In genomic region chr12:131753757-131754156, GRCh38 we compare ENCODE assay signal across 20 cellular contexts. TPM values are rescaled to one million over a fixed set of nuclear protein-coding genes. Genes with fewer than 3 reads are reported as not detected.
DNase-seq lines count a peak whose midpoint lies in the region; ATAC-seq, FAIRE-seq and TF ChIP-seq lines count a peak whose summit lies in the region.
"Had no signal": no experiment of that assay in that cellular context is flagged by ENCODE, and none has a peak within 500 bp of the region (broad histone marks: within the 10 kb centered on the region; RNA-seq: fewer than 3 reads in every experiment).

No MANE protein-coding gene starts in this region.

- H3K36me3 ChIP-seq in GM23338 (ENCODE audit: insufficient read depth) (peaks cover 50% of the 10 kb centered on the region), K562 (ENCODE audit: control insufficient read depth, insufficient read depth, low read length) (peaks cover 95% of the 10 kb centered on the region), endodermal cell (ENCODE audit: control insufficient read depth, insufficient read depth, low read length) (peaks cover 95% of the 10 kb centered on the region), body of pancreas (replicated peaks in 1 of 2; ENCODE audit: insufficient read depth in 1 of 2, low read depth in 2 of 2) (peaks cover 12 to 49% of the 10 kb centered on the region in 2 donors), Caco-2 (ENCODE audit: control insufficient read depth, insufficient read depth, low read length) (peaks cover 4% of the 10 kb centered on the region)

- H3K4me1 ChIP-seq in GM23338 (ENCODE audit: insufficient read depth) = peaks cover 9% of the 10 kb centered on the region
- peaks cover 0 to 4% of the 10 kb centered on the region in 2 experiments; a peak in 1 of 5 replicates for H3K4me1 ChIP-seq in K562 (replicated peaks in 1 of 2; ENCODE audit: control insufficient read depth in 2 of 2, insufficient read depth in 2 of 2, low read length in 2 of 2)
- no peaks in the 10 kb centered on the region for H3K4me1 ChIP-seq in endodermal cell (ENCODE audit: control insufficient read depth, insufficient read depth, low read length)
- no peaks in the 10 kb centered on the region for H3K4me1 ChIP-seq in body of pancreas
- no peaks in the 10 kb centered on the region for H3K4me1 ChIP-seq in Caco-2

- intact Hi-C loops in K562 (cut with micrococcal nuclease) (no loop called here), body of pancreas (cut with DNase I) (no loop called here), Caco-2 (cut with micrococcal nuclease; ENCODE audit: unreplicated experiment) (no loop called here)
- intact Hi-C loops in activated CD4-positive, alpha-beta memory T cell treated with anti-CD3 and anti-CD28 coated beads for 36 hours (cut with micrococcal nuclease) = loop anchor here (10.0 kb wide), 1 partner anchor 261 kb away; no protein-coding TSS in a partner anchor

- H3K4me2 ChIP-seq in GM23338 (no peak overlapping the region), K562 (ENCODE audit: insufficient read depth, low read length) (no peak overlapping the region)

- POLR2A ChIA-PET in K562 (lab: Yijun Ruan, JAX) (interaction anchor here (0.6 kb wide), 1 partner anchor 22 kb away, joined by 4 read pairs; no protein-coding TSS in a partner anchor), Caco-2 (lab: Charles Lee) (no interaction called here), HEK293T (lab: Yijun Ruan, JAX) (no interaction called here)
- POLR2A ChIA-PET in activated CD4-positive, alpha-beta memory T cell treated with anti-CD3 and anti-CD28 coated beads for 36 hours (lab: Charles Lee) = interaction anchor here (0.5 kb wide), 1 partner anchor 12 kb away, joined by 3 read pairs; no protein-coding TSS in a partner anchor

- H3K4me3 ChIP-seq in GM23338 (no peak overlapping the region), K562 (no peak overlapping the region), endodermal cell (ENCODE audit: low read length) (no peak overlapping the region), body of pancreas (no peak overlapping the region), Caco-2 (ENCODE audit: low read depth, low read length) (no peak overlapping the region)
- H3K4me3 ChIP-seq: GM12878 had no signal

- H3K4me3 Mint-ChIP-seq in GM23338 (no peak overlapping the region), endodermal cell (no peak overlapping the region), Caco-2 (ENCODE audit: unreplicated experiment) (no peak overlapping the region)
- H3K4me3 Mint-ChIP-seq in activated CD4-positive, alpha-beta memory T cell treated with anti-CD3 and anti-CD28 coated beads for 36 hours = no peak overlapping the region
- H3K4me3 Mint-ChIP-seq: HFFc6 had no signal

- WGBS in K562 (ENCODE audit: insufficient coverage, low coverage, missing lambda C conversion rate) = 87% methylated on average over 7 of the region's 8 CpGs
- WGBS in endodermal cell (ENCODE audit: insufficient coverage in 1 of 2, insufficient read length in 1 of 2), 2 experiments = 98 to 100% methylated on average over 7 to 8 of the region's 8 CpGs
- 95 to 96% methylated on average over 8 of the region's 8 CpGs for WGBS in body of pancreas, 2 donors

- H3K9ac ChIP-seq in K562 (ENCODE audit: insufficient read depth in 1 of 2, low read depth in 2 of 2, low read length in 2 of 2) (no peak overlapping the region), endodermal cell (ENCODE audit: extremely low read depth, low read length, poor library complexity, severe bottlenecking) (no peak overlapping the region)

- peaks cover 76% of the 10 kb centered on the region for H3K36me3 Mint-ChIP-seq in GM23338 (ENCODE audit: low read depth)
- peaks cover 85% of the 10 kb centered on the region for H3K36me3 Mint-ChIP-seq in endodermal cell (ENCODE audit: low read depth)
- peaks cover 53% of the 10 kb centered on the region for H3K36me3 Mint-ChIP-seq in Caco-2 (ENCODE audit: insufficient read depth, unreplicated experiment)
- peaks cover 52% of the 10 kb centered on the region for H3K36me3 Mint-ChIP-seq in activated CD4-positive, alpha-beta memory T cell treated with anti-CD3 and anti-CD28 coated beads for 36 hours

- H3K9me3 Mint-ChIP-seq in GM23338 (no peaks in the 10 kb centered on the region), endodermal cell (peaks cover 3% of the 10 kb centered on the region), Caco-2 (ENCODE audit: unreplicated experiment) (no peaks in the 10 kb centered on the region)
- no peaks in the 10 kb centered on the region for H3K9me3 Mint-ChIP-seq in activated CD4-positive, alpha-beta memory T cell treated with anti-CD3 and anti-CD28 coated beads for 36 hours
- H3K9me3 Mint-ChIP-seq: HFFc6 had no signal

- H3K4me1 Mint-ChIP-seq in GM23338 (peaks cover 37% of the 10 kb centered on the region), endodermal cell (no peaks in the 10 kb centered on the region), Caco-2 (ENCODE audit: low read depth, unreplicated experiment) (no peaks in the 10 kb centered on the region)
- H3K4me1 Mint-ChIP-seq in activated CD4-positive, alpha-beta memory T cell treated with anti-CD3 and anti-CD28 coated beads for 36 hours (ENCODE audit: low read depth) = no peaks in the 10 kb centered on the region

- TF ChIP-seq RAD21 in K562 (CRISPR knock-in tag; conservative IDR thresholded peaks at IDR 0.05 in 1 of 2, IDR thresholded peaks at IDR 0.05 in 1 of 2) = no peak

- no peak; the same call in 2 of the 3 replicates for ATAC-seq in GM23338
- ATAC-seq in K562 = no peak
- ATAC-seq in body of pancreas = no peak
- ATAC-seq: GM12878, HCT116 had no signal

- H3K9me1 ChIP-seq in K562 (ENCODE audit: control insufficient read depth, insufficient read depth, low read length) = no peaks in the 10 kb centered on the region

- H3K79me2 ChIP-seq in GM23338 (replicated peaks; ENCODE audit: insufficient read depth) (peaks cover 15% of the 10 kb centered on the region; the same call in 1 of the 2 replicates), K562 (ENCODE audit: control insufficient read depth, insufficient read depth, low read length) (no peaks in the 10 kb centered on the region)

- H3F3A ChIP-seq in GM23338 (replicated peaks; ENCODE audit: low read depth) = peaks cover 11% of the 10 kb centered on the region; the same call in 1 of the 2 replicates

- H4K20me1 ChIP-seq in GM23338 (replicated peaks; ENCODE audit: insufficient read depth) (peaks cover 6% of the 10 kb centered on the region), K562 (replicated peaks; ENCODE audit: control insufficient read depth, insufficient read depth, low read length) (no peaks in the 10 kb centered on the region)

- TF ChIP-seq CTCF in GM12872 (IDR thresholded peaks at IDR 0.05; ENCODE audit: insufficient read depth, low read depth, low read length) = 0 out of 3 replicates have a peak, but pooled peaks have one; percentile 2
- TF ChIP-seq CTCF in GM23338 (conservative IDR thresholded peaks at IDR 0.05; ENCODE audit: low read depth in 2 of 2) = no peak
- TF ChIP-seq CTCF in K562 (IDR thresholded peaks at IDR 0.05 in 2 of 3, conservative IDR thresholded peaks at IDR 0.05 in 1 of 3; ENCODE audit: insufficient read depth in 2 of 3, low read depth in 1 of 3, low read length in 3 of 3) = no peak
- TF ChIP-seq CTCF in endodermal cell (conservative IDR thresholded peaks at IDR 0.05) = peak; percentile 18
- TF ChIP-seq CTCF in body of pancreas (IDR thresholded peaks at IDR 0.05) = no peak
- no peak for TF ChIP-seq CTCF in Caco-2 (IDR thresholded peaks at IDR 0.05; ENCODE audit: insufficient read depth in 1 of 2, low read depth in 1 of 2, low read length in 1 of 2, severe bottlenecking in 1 of 2, unreplicated experiment in 1 of 2)

- no peaks in the 10 kb centered on the region for H3K9me2 ChIP-seq in GM23338 (ENCODE audit: insufficient read depth)

- H3K27me3 ChIP-seq in GM23338 (ENCODE audit: insufficient read depth) (no peaks in the 10 kb centered on the region), K562 (ENCODE audit: control insufficient read depth in 2 of 2, insufficient read depth in 2 of 2, low read length in 2 of 2) (no peaks in the 10 kb centered on the region), endodermal cell (ENCODE audit: control insufficient read depth, insufficient read depth, low read length, poor library complexity, severe bottlenecking) (no peaks in the 10 kb centered on the region), body of pancreas (no peaks in the 10 kb centered on the region), Caco-2 (replicated peaks; ENCODE audit: control insufficient read depth, insufficient read depth, low read length) (no peaks in the 10 kb centered on the region)

- FAIRE-seq in K562 (lab: Jason Lieb, UNC) = no peak
- FAIRE-seq: G401.6, GM12878, GM19239 had no signal

- H3K27ac ChIP-seq in GM23338 (ENCODE audit: low read depth) (peak overlapping the region; percentile 72; the same call in 1 of the 2 replicates), K562 (ENCODE audit: extremely low read depth, low read depth, low read length) (no peak overlapping the region), endodermal cell (ENCODE audit: low read depth, low read length) (no peak overlapping the region), body of pancreas (no peak overlapping the region)

- TF ChIP-seq POLR2A in K562 (conservative IDR thresholded peaks at IDR 0.05) (no peak), body of pancreas (IDR thresholded peaks at IDR 0.05) (no peak)

- in situ Hi-C loops in K562 (cut with MboI) = no loop called here

- BruUV-seq in K562 (replicated peaks; lab: Mats Ljungman, UMichigan) (no TSS peak), Caco-2 (replicated peaks; lab: Mats Ljungman, UMichigan) (no TSS peak)

- peaks cover 11% of the 10 kb centered on the region for H3K27me3 Mint-ChIP-seq in GM23338 (ENCODE audit: insufficient read depth, low read depth, poor library complexity)
- no peaks in the 10 kb centered on the region for H3K27me3 Mint-ChIP-seq in endodermal cell (ENCODE audit: insufficient read depth)
- H3K27me3 Mint-ChIP-seq in Caco-2 (ENCODE audit: insufficient read depth, unreplicated experiment) = no peaks in the 10 kb centered on the region
- H3K27me3 Mint-ChIP-seq in activated CD4-positive, alpha-beta memory T cell treated with anti-CD3 and anti-CD28 coated beads for 36 hours = no peaks in the 10 kb centered on the region
- H3K27me3 Mint-ChIP-seq: CD4-positive, alpha-beta memory T cell had no signal

- H3K27ac Mint-ChIP-seq in GM23338 (peak overlapping the region; percentile 42; the same call in 1 of the 2 replicates), endodermal cell (no peak overlapping the region), Caco-2 (ENCODE audit: unreplicated experiment) (no peak overlapping the region)
- no peak overlapping the region for H3K27ac Mint-ChIP-seq in activated CD4-positive, alpha-beta memory T cell treated with anti-CD3 and anti-CD28 coated beads for 36 hours
- H3K27ac Mint-ChIP-seq: CD4-positive, alpha-beta memory T cell; HFFc6 had no signal

- TF ChIP-seq EP300 in K562 (IDR thresholded peaks at IDR 0.05; ENCODE audit: low read length) = no peak

- CTCF ChIA-PET in K562 (lab: Yijun Ruan, JAX; ENCODE audit: low intra/inter-chr PET ratio) = interaction anchor here (0.6 kb wide), 1 partner anchor 78 kb away, joined by 3 read pairs; no protein-coding TSS in a partner anchor
- CTCF ChIA-PET in Caco-2 (lab: Charles Lee) = interaction anchor here (0.5 kb wide), 1 partner anchor 51 kb away, joined by 4 read pairs; no protein-coding TSS in a partner anchor
- CTCF ChIA-PET in activated CD4-positive, alpha-beta memory T cell treated with anti-CD3 and anti-CD28 coated beads for 36 hours (lab: Charles Lee) = interaction anchor here (2.1 kb wide), 1 partner anchor 16 kb away, joined by 19 read pairs; no protein-coding TSS in a partner anchor
- CTCF ChIA-PET in HEK293T (lab: Yijun Ruan, JAX) = no interaction called here

- H2AFZ ChIP-seq in GM23338 = no peak overlapping the region
- H2AFZ ChIP-seq in K562 (ENCODE audit: low read depth, low read length) = no peak overlapping the region

- H3K9me3 ChIP-seq in K562 (replicated peaks; ENCODE audit: control insufficient read depth, insufficient read depth, low read depth, low read length) (no peaks in the 10 kb centered on the region), endodermal cell (ENCODE audit: control insufficient read depth, low read length) (peaks cover 13% of the 10 kb centered on the region), body of pancreas (no peaks in the 10 kb centered on the region), Caco-2 (no peaks in the 10 kb centered on the region)

- DNase-seq in GM23338 (ENCODE audit: low spot score) (no peak), K562 (ENCODE audit: extremely low read depth in 1 of 4, low spot score in 3 of 4) (no peak), endodermal cell (peak; percentile 44), body of pancreas (no peak), Caco-2 (no peak), HEK293T (ENCODE audit: extremely low spot score) (no peak)
- no peak for DNase-seq in activated CD4-positive, alpha-beta memory T cell treated with anti-CD3 and anti-CD28 coated beads for 36 hours
- DNase-seq: C1 segment of cervical spinal cord; CD4-positive, alpha-beta memory T cell; COR-L47; DMS153; DND-41; GOT3; H7; HFFc6 had no signal

RNA-seq across cellular contexts. Expression of gene SFSWAP, which starts 42.9 kb away (rescaled TPM):
- 36.2 and 41.0 TPM in 2 replicates for total RNA-seq in GM23338 (2014; rRNA removed; shearing (Covaris generic))
- polyA plus RNA-seq in GM23338 (2016; fragmentation: Nextera tagmentation; extraction: Ambion mirVana) (49.0 and 49.8 TPM in 2 replicates), K562 (2011; rRNA removed) (17.4 and 33.1 TPM in 2 replicates), K562 (2014; fragmentation: Illumina TruSeq; extraction: Trizol) (47.9 and 49.4 TPM in 2 replicates), K562 (2014; fragmentation: Nextera tagmentation; extraction: Ambion mirVana) (1 to 10 TPM; 2.4 to 2.8 TPM), K562 (2014; rRNA removed) (36.2 and 42.4 TPM in 2 replicates)
- total RNA-seq in K562 (2011; cell fraction: chromatin; rRNA removed; ENCODE audit: low replicate concordance) = 141 and 174 TPM in 2 replicates
- total RNA-seq in K562 (2011; cell fraction: nucleolus; rRNA removed) = 69.2 and 73.8 TPM in 2 replicates
- 106 and 133 TPM in 2 replicates for total RNA-seq in K562 (2011; cell fraction: nucleoplasm; rRNA removed)
- total RNA-seq in K562 (2014; rRNA removed) (47.5 and 53.4 TPM in 2 replicates), K562 (2014; rRNA removed; fragmentation: Illumina TruSeq; extraction: Trizol) (21.9 and 23.4 TPM in 2 replicates), K562 (2015; rRNA removed; fragmentation: Illumina TruSeq; extraction: Trizol) (31.0 and 32.6 TPM in 2 replicates), K562 (2021) (57.3 and 60.4 TPM in 2 replicates), endodermal cell (10 to 100 TPM; 50.0 to 52.3 TPM), body of pancreas (10 to 100 TPM; 31.6 to 45.8 TPM), Caco-2 (2022) (42.3 and 46.1 TPM in 2 replicates)
- polyA plus RNA-seq in K562 (2011; cell fraction: cytosol; rRNA removed) = 17.2 and 28.4 TPM in 2 replicates
- polyA plus RNA-seq in K562 (2011; cell fraction: nucleus; rRNA removed) = 104 and 135 TPM in 2 replicates
- polyA plus RNA-seq in K562 (2012) = 26.3 and 38.9 TPM in 2 replicates
- 24.6 and 36.6 TPM in 2 replicates for polyA minus RNA-seq in K562 (2011; rRNA and poly(A)+ RNA removed)
- polyA minus RNA-seq in K562 (2011; cell fraction: cytosol; rRNA and poly(A)+ RNA removed) = 18.6 and 35.6 TPM in 2 replicates
- 50.4 and 79.0 TPM in 2 replicates for polyA minus RNA-seq in K562 (2011; cell fraction: nucleus; rRNA and poly(A)+ RNA removed)
- polyA plus RNA-seq in endodermal cell (2013, experiment 1 of 2) = 50.9 TPM
- 45.1 TPM for polyA plus RNA-seq in endodermal cell (2013, experiment 2 of 2)
- 10 to 100 TPM; 42.1 to 44.3 TPM for total RNA-seq in activated CD4-positive, alpha-beta memory T cell treated with anti-CD3 and anti-CD28 coated beads for 36 hours

Comparison
In these comparisons a context has a peak if more than half of its experiments do, and no peak if none do; other contexts are left out.
1. CTCF ChIP-seq: peak in GM12872 (single experiment) and endodermal cell (single experiment); none in GM23338 (0 of 2), K562 (0 of 3), body of pancreas (0 of 7) and Caco-2 (0 of 2).
2. POLR2A ChIA-PET loops: an anchor here in K562 (0.6 kb wide) and activated CD4-positive, alpha-beta memory T cell treated with anti-CD3 and anti-CD28 coated beads for 36 hours (0.5 kb wide); none called in Caco-2 and HEK293T.